Comparison of ENCODE assay signal across 8 cellular contexts in the genomic region with DNA sequence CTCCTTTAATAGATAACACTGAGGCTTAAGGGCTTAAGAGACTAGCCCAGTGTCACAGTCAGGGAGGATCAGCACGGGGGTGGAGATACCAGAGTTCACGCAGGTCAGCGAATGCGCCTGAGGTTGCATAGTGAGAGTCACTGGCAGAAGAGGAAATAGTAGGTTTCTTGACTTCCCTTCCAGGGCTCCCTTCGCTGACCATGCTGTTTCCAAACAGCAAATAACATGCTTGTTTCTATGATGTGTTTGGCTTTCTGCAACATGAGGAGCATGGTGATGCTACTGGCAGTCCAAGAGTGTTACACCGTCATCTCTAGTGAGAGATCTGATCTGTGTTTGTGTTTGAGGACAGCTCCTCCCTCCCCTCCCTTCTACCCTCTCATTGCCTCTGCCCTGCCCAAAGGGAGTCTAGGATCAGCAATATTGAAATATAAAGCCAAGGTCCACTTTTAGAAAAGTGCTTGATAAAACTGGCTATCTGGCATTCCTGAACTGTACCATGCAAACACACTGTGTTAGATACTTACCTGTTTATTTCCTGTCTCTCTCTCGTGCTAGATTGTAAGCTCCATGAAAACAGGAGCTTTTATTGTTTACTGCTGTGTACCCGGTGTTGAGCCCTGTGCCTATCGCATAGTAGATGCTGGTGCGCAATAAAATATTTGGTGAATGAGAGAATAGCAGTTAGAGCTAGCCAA. TPM values are rescaled to one million over a fixed set of nuclear protein-coding genes. Genes with fewer than 3 reads are reported as not detected.
DNase-seq lines count a peak whose midpoint lies in the region; ATAC-seq and TF ChIP-seq lines count a peak whose summit lies in the region.

No MANE protein-coding gene starts in this region.

- H3K36me3 Mint-ChIP-seq in activated naive CD8-positive, alpha-beta T cell treated with anti-CD3 and anti-CD28 coated beads, Interleukin-2, amount 50 U/mL, for 24 hours (ENCODE audit: low read depth): peaks cover 19% of the 10 kb centered on the region

- H3K4me1 ChIP-seq in osteoblast (ENCODE audit: insufficient read depth, low read length): peaks cover 24% of the 10 kb centered on the region

- DNase-seq in KG1 (lab: John Stamatoyannopoulos, UW) (peak; percentile 48), osteoblast (ENCODE audit: insufficient read length, low spot score, missing footprints) (peak; percentile 17), DMS153 treated with DMSO at 0.1 percent for 48 hours (lab: John Stamatoyannopoulos, UW; ENCODE audit: unreplicated experiment) (no peak), NCI-H345 (lab: John Stamatoyannopoulos, UW) (no peak), foreskin melanocyte (no peak)
- peak; percentile 39 for DNase-seq in activated naive CD8-positive, alpha-beta T cell treated with anti-CD3 and anti-CD28 coated beads, Interleukin-2, amount 50 U/mL, for 24 hours

- H3K27me3 ChIP-seq in osteoblast (ENCODE audit: insufficient read depth, low read length): no peaks in the 10 kb centered on the region

- no peak for TF ChIP-seq CTCF in osteoblast (IDR thresholded peaks at IDR 0.05; ENCODE audit: extremely low read depth, low read depth, low read length)

- no peaks in the 10 kb centered on the region for H3K9me3 ChIP-seq in osteoblast (ENCODE audit: low read depth, low read length)

- H3K4me3 ChIP-seq in osteoblast (ENCODE audit: insufficient read depth, low read length): no peak overlapping the region

- H3K4me2 ChIP-seq in osteoblast (ENCODE audit: insufficient read depth, low read length): no peak overlapping the region

- H3K36me3 ChIP-seq in osteoblast (ENCODE audit: insufficient read depth, low read length): peaks cover 11% of the 10 kb centered on the region

- H4K20me1 ChIP-seq in osteoblast (ENCODE audit: insufficient read depth, low read length): peaks cover 19% of the 10 kb centered on the region

- peak; percentile 78 for ATAC-seq in GM21528 (IDR thresholded peaks at IDR 0.05; ENCODE audit: low FRiP score, unreplicated experiment)
- ATAC-seq in activated naive CD8-positive, alpha-beta T cell treated with anti-CD3 and anti-CD28 coated beads, Interleukin-2, amount 50 U/mL, for 24 hours: peak; percentile 82
- no peak for ATAC-seq in HG03045 (IDR thresholded peaks at IDR 0.05; ENCODE audit: unreplicated experiment)

- H3K79me2 ChIP-seq in osteoblast (ENCODE audit: insufficient read depth, low read length): peaks cover 62% of the 10 kb centered on the region

- H3K27ac Mint-ChIP-seq in activated naive CD8-positive, alpha-beta T cell treated with anti-CD3 and anti-CD28 coated beads, Interleukin-2, amount 50 U/mL, for 24 hours: peak overlapping the region; percentile 28

- H3K27ac ChIP-seq in osteoblast (ENCODE audit: low read depth, low read length): no peak overlapping the region

- no peak overlapping the region for H2AFZ ChIP-seq in osteoblast (ENCODE audit: low read length)

- H3K27me3 Mint-ChIP-seq in activated naive CD8-positive, alpha-beta T cell treated with anti-CD3 and anti-CD28 coated beads, Interleukin-2, amount 50 U/mL, for 24 hours: no peaks in the 10 kb centered on the region

- H3K4me3 Mint-ChIP-seq in activated naive CD8-positive, alpha-beta T cell treated with anti-CD3 and anti-CD28 coated beads, Interleukin-2, amount 50 U/mL, for 24 hours: peak overlapping the region; percentile 21

- H3K9me3 Mint-ChIP-seq in activated naive CD8-positive, alpha-beta T cell treated with anti-CD3 and anti-CD28 coated beads, Interleukin-2, amount 50 U/mL, for 24 hours: no peaks in the 10 kb centered on the region

- peaks cover 72% of the 10 kb centered on the region for H3K4me1 Mint-ChIP-seq in activated naive CD8-positive, alpha-beta T cell treated with anti-CD3 and anti-CD28 coated beads, Interleukin-2, amount 50 U/mL, for 24 hours

RNA-seq across cellular contexts. Expression of a gene that starts 12.3 kb away (rescaled TPM):
- 49.2 and 62.2 TPM in 2 replicates for total RNA-seq in osteoblast

Comparison
In these comparisons a context has a peak if more than half of its experiments do, and no peak if none do; other contexts are left out.
1. DNase-seq: peak in KG1 (single experiment), activated naive CD8-positive, alpha-beta T cell treated with anti-CD3 and anti-CD28 coated beads, Interleukin-2, amount 50 U/mL, for 24 hours (single experiment) and osteoblast (single experiment); none in DMS153 treated with DMSO at 0.1 percent for 48 hours (single experiment), NCI-H345 (single experiment) and foreskin melanocyte (single experiment).